1 cellular context compared by ENCODE assay signal in genomic region chr5:865168-865521, GRCh38.
A peak's percentile ranks its signal among the peaks of the same experiment; 100 is the strongest.
TF ChIP-seq lines count a peak whose summit lies in the region.

No MANE protein-coding gene starts in this region.

TF ChIP-seq in K562, 482 proteins besides CTCF, POLR2A, EP300 and RAD21:
- 0 out of 2 replicates have a peak, but pooled peaks have one; percentile 4 for TF ChIP-seq RBFOX2 (IDR thresholded peaks at IDR 0.05; ENCODE audit: low read depth, low read length)
- TF ChIP-seq ZNF785 (CRISPR knock-in tag; IDR thresholded peaks at IDR 0.05) = no peak
- no peak for TF ChIP-seq ZHX1 (conservative IDR thresholded peaks at IDR 0.05; ENCODE audit: low read length)
- TF ChIP-seq TCF3 (CRISPR knock-in tag; IDR thresholded peaks at IDR 0.05) = no peak
